Comparison of ENCODE assay signal across 22 cellular contexts in the genomic region with DNA sequence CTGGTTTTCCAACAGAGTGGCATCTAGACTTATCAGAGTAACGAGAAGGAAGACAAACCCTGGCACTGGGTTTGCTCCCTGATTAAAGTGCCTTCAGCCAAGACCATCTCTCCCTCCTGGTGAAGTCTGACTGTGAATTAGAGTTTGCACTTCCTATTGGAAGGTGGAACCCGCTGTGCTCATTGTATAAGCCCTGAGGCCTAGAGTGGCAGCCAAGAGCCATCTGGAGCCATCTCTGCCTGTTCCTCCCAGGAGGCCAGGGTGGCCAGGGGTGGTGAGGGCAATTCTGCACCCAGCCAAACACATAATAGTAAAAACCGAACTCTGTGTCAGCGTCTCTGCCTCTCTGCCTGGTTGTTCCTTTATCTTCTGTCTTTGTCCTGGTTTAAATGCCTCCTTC. TPM values are rescaled to one million over a fixed set of nuclear protein-coding genes. Genes with fewer than 3 reads are reported as not detected.
"Had no signal": no experiment of that assay in that cellular context is flagged by ENCODE, and none has a peak within 500 bp of the region (broad histone marks: within the 10 kb centered on the region; RNA-seq: fewer than 3 reads in every experiment).

No MANE protein-coding gene starts in this region.

- H3K4me3 Mint-ChIP-seq: central memory CD8-positive, alpha-beta T cell; effector memory CD8-positive, alpha-beta T cell; mesothelial cell of epicardium; stimulated activated naive CD8-positive, alpha-beta T cell treated with anti-CD3 and anti-CD28 coated beads, Interleukin-15, amount 100 ng/mL, for 72 hours had no signal

- H3K27ac Mint-ChIP-seq: mesothelial cell of epicardium; stimulated activated naive CD8-positive, alpha-beta T cell treated with anti-CD3 and anti-CD28 coated beads, Interleukin-15, amount 100 ng/mL, for 72 hours had no signal

- H3K27me3 Mint-ChIP-seq: central memory CD8-positive, alpha-beta T cell; effector memory CD8-positive, alpha-beta T cell; stimulated activated naive CD8-positive, alpha-beta T cell treated with anti-CD3 and anti-CD28 coated beads, Interleukin-15, amount 100 ng/mL, for 72 hours had no signal

- H3K4me1 ChIP-seq: lower lobe of right lung, psoas muscle, right lobe of liver, upper lobe of left lung had no signal

- ATAC-seq: effector memory CD8-positive, alpha-beta T cell; left cardiac atrium; lower lobe of right lung; psoas muscle; right lobe of liver; stimulated activated naive CD8-positive, alpha-beta T cell treated with anti-CD3 and anti-CD28 coated beads, Interleukin-15, amount 100 ng/mL, for 72 hours had no signal

- H3K4me3 ChIP-seq: heart left ventricle, lower lobe of right lung, psoas muscle, right lobe of liver, upper lobe of left lung had no signal

- H3K9me3 ChIP-seq: heart left ventricle, lower lobe of right lung, psoas muscle, right lobe of liver, upper lobe of left lung had no signal

- H3K27me3 ChIP-seq: brain microvascular endothelial cell, heart left ventricle, right lobe of liver, upper lobe of left lung had no signal

- H3K27ac ChIP-seq: brain microvascular endothelial cell, heart left ventricle, lower lobe of right lung, psoas muscle, right lobe of liver, upper lobe of left lung had no signal

- H3K4me1 Mint-ChIP-seq: central memory CD8-positive, alpha-beta T cell had no signal

- FAIRE-seq: frontal cortex had no signal

- DNase-seq: activated CD4-positive, CD25-positive, alpha-beta regulatory T cell treated with anti-CD3 and anti-CD28 coated beads, Interleukin-2, amount 50 U/mL, for 72 hours; activated naive CD4-positive, alpha-beta T cell treated with Interleukin-2 at 50 U/mL for 16 hours; activated T-cell treated with anti-CD3 and anti-CD28 coated beads for 4 hours; anterior cingulate cortex; brain microvascular endothelial cell; dermis blood vessel endothelial cell; effector memory CD8-positive, alpha-beta T cell; heart left ventricle; left cardiac atrium; lower lobe of right lung; psoas muscle; right lobe of liver; stimulated activated naive CD8-positive, alpha-beta T cell treated with anti-CD3 and anti-CD28 coated beads, Interleukin-15, amount 100 ng/mL, for 72 hours; upper lobe of left lung had no signal

- H3K9me3 Mint-ChIP-seq: central memory CD8-positive, alpha-beta T cell; effector memory CD8-positive, alpha-beta T cell; stimulated activated naive CD8-positive, alpha-beta T cell treated with anti-CD3 and anti-CD28 coated beads, Interleukin-15, amount 100 ng/mL, for 72 hours had no signal

- H3K36me3 ChIP-seq: brain microvascular endothelial cell, heart left ventricle, lower lobe of right lung, right lobe of liver, upper lobe of left lung had no signal

RNA-seq across cellular contexts. Expression of a gene that starts 25.0 kb away (rescaled TPM):
- total RNA-seq: activated CD8-positive, alpha-beta memory T cell treated with anti-CD3 and anti-CD28 coated beads for 36 hours had no signal
- polyA plus RNA-seq: neural cell had no signal

RNA-seq across cellular contexts. Expression of a gene that starts 25.0 kb away (rescaled TPM):
- total RNA-seq: activated CD8-positive, alpha-beta memory T cell treated with anti-CD3 and anti-CD28 coated beads for 36 hours; dermis blood vessel endothelial cell; epithelial cell of proximal tubule; frontal cortex; heart left ventricle; mesothelial cell of epicardium; osteoblast; psoas muscle; right lobe of liver; temporal lobe had no signal
- polyA plus RNA-seq: neural cell had no signal
